Comparison of ENCODE assay signal across 16 cellular contexts in the genomic region with DNA sequence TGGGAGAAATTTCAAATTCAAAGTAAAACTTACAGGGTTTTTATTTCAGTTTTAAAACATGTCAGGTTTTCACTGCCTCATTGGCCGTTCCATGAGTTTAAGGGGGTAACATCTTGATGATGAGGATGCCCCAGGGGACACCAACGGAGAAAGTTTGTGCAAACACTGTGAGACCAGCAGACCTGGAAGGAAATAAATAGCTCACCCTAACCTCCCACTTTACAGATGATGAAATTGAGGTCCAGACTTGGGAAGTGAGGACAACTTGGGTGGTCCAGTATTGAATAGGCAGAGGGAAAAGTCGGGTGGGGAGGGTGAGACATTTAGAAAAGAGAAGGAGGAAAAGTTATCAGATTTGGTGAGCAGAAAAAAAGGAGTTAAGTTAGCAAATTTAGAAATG.
DNase-seq lines count a peak whose midpoint lies in the region; ATAC-seq, FAIRE-seq and TF ChIP-seq lines count a peak whose summit lies in the region.
"Had no signal": no experiment of that assay in that cellular context is flagged by ENCODE, and none has a peak within 500 bp of the region (broad histone marks: within the 10 kb centered on the region; RNA-seq: fewer than 3 reads in every experiment).

No MANE protein-coding gene starts in this region.

- H3K4me1 Mint-ChIP-seq in osteocyte (ENCODE audit: unreplicated experiment), result peaks cover 18% of the 10 kb centered on the region
- H3K4me1 Mint-ChIP-seq in activated naive CD8-positive, alpha-beta T cell treated with anti-CD3 and anti-CD28 coated beads, Interleukin-2, amount 50 U/mL, for 24 hours, result no peaks in the 10 kb centered on the region
- H3K4me1 Mint-ChIP-seq: CD4-positive, CD25-positive, alpha-beta regulatory T cell; GM23338 had no signal

- no peak for FAIRE-seq in GM12891 (lab: Jason Lieb, UNC)
- FAIRE-seq: GM18507 had no signal

- no peak overlapping the region for H3K27ac ChIP-seq in GM23248
- H3K27ac ChIP-seq in gastroesophageal sphincter, result no peak overlapping the region
- H3K27ac ChIP-seq: BLaER1 treated with 17β-estradiol and CSF1 and Interleukin-3, amounts not matched to agents 10 nM and 100 nM had no signal

- TF ChIP-seq POLR2A in gastroesophageal sphincter (IDR thresholded peaks at IDR 0.05) (no peak), GM12891 (IDR thresholded peaks at IDR 0.05; ENCODE audit: low read depth, low read length) (no peak)

- H3K4me3 Mint-ChIP-seq in osteocyte (ENCODE audit: unreplicated experiment), result no peak overlapping the region
- no peak overlapping the region for H3K4me3 Mint-ChIP-seq in activated naive CD8-positive, alpha-beta T cell treated with anti-CD3 and anti-CD28 coated beads, Interleukin-2, amount 50 U/mL, for 24 hours
- H3K4me3 Mint-ChIP-seq: GM23338 had no signal

- peak overlapping the region; percentile 8 for H3K27ac Mint-ChIP-seq in osteocyte (ENCODE audit: unreplicated experiment)
- no peak overlapping the region for H3K27ac Mint-ChIP-seq in activated naive CD8-positive, alpha-beta T cell treated with anti-CD3 and anti-CD28 coated beads, Interleukin-2, amount 50 U/mL, for 24 hours
- H3K27ac Mint-ChIP-seq: CD4-positive, CD25-positive, alpha-beta regulatory T cell; GM23338 had no signal

- H3K4me2 ChIP-seq in GM23248 (ENCODE audit: unreplicated experiment), result peak overlapping the region; percentile 28
- H3K4me2 ChIP-seq: BLaER1 treated with 17β-estradiol and CSF1 and Interleukin-3, amounts not matched to agents 10 nM and 100 nM; GM23338 had no signal

- H3K36me3 ChIP-seq in GM23248 (ENCODE audit: low read depth), result no peaks in the 10 kb centered on the region
- no peaks in the 10 kb centered on the region for H3K36me3 ChIP-seq in adipocyte (ENCODE audit: control insufficient read depth, insufficient read depth, low read length, severe bottlenecking)
- H3K36me3 ChIP-seq in gastroesophageal sphincter, result no peaks in the 10 kb centered on the region
- H3K36me3 ChIP-seq: BLaER1 treated with 17β-estradiol and CSF1 and Interleukin-3, amounts not matched to agents 10 nM and 100 nM had no signal

- no peaks in the 10 kb centered on the region for H4K20me1 ChIP-seq in GM23248 (ENCODE audit: insufficient read depth)
- H4K20me1 ChIP-seq: BLaER1 treated with 17β-estradiol and CSF1 and Interleukin-3, amounts not matched to agents 10 nM and 100 nM had no signal

- no peak overlapping the region; the same call in 1 of the 2 replicates for H3K9ac ChIP-seq in GM23248
- peak overlapping the region; percentile 77 for H3K9ac ChIP-seq in adipocyte (ENCODE audit: low read length)
- H3K9ac ChIP-seq: BLaER1 treated with 17β-estradiol and CSF1 and Interleukin-3, amounts not matched to agents 10 nM and 100 nM had no signal

- H3K4me1 ChIP-seq in GM23248 (ENCODE audit: insufficient read depth) (peaks cover 10% of the 10 kb centered on the region; the same call in 1 of the 2 replicates), adipocyte (ENCODE audit: control insufficient read depth, insufficient read depth, low read length) (peaks cover 28% of the 10 kb centered on the region), gastroesophageal sphincter (peaks cover 0 to 16% (median 0%) of the 10 kb centered on the region in 3 donors)
- H3K4me1 ChIP-seq: BLaER1 treated with 17β-estradiol and CSF1 and Interleukin-3, amounts not matched to agents 10 nM and 100 nM had no signal

- ATAC-seq in gastroesophageal sphincter, result peak; percentile 52
- ATAC-seq in activated naive CD8-positive, alpha-beta T cell treated with anti-CD3 and anti-CD28 coated beads, Interleukin-2, amount 50 U/mL, for 24 hours, result no peak
- ATAC-seq: GM23338 had no signal

- 21 to 30% methylated on average over 3 of the region's 3 CpGs for WGBS in GM23248 (ENCODE audit: low coverage in 1 of 2, low lambda C conversion rate in 2 of 2, missing lambda C conversion rate in 2 of 2), 2 experiments
- WGBS in gastroesophageal sphincter (ENCODE audit: low coverage in 1 of 2), 2 donors, result 36 to 46% methylated on average over 3 of the region's 3 CpGs

- H3F3A ChIP-seq in GM23248 (ENCODE audit: insufficient read depth), result peaks cover 10% of the 10 kb centered on the region

- no peak overlapping the region for H2AFZ ChIP-seq in GM23248

- H3K9me2 ChIP-seq in GM23248 (ENCODE audit: insufficient read depth), result no peaks in the 10 kb centered on the region

- peaks cover 2% of the 10 kb centered on the region for H3K27me3 Mint-ChIP-seq in osteocyte (ENCODE audit: unreplicated experiment)
- H3K27me3 Mint-ChIP-seq in activated naive CD8-positive, alpha-beta T cell treated with anti-CD3 and anti-CD28 coated beads, Interleukin-2, amount 50 U/mL, for 24 hours, result peaks cover 11% of the 10 kb centered on the region

- H3K27me3 ChIP-seq in GM23248 (replicated peaks; ENCODE audit: insufficient read depth), result no peaks in the 10 kb centered on the region
- no peaks in the 10 kb centered on the region for H3K27me3 ChIP-seq in adipocyte (replicated peaks; ENCODE audit: control insufficient read depth, insufficient read depth, low read length)
- no peaks in the 10 kb centered on the region for H3K27me3 ChIP-seq in gastroesophageal sphincter
- H3K27me3 ChIP-seq: BLaER1 treated with 17β-estradiol and CSF1 and Interleukin-3, amounts not matched to agents 10 nM and 100 nM had no signal

- H3K9me3 Mint-ChIP-seq in osteocyte (ENCODE audit: unreplicated experiment), result peaks cover 9% of the 10 kb centered on the region
- H3K9me3 Mint-ChIP-seq in activated naive CD8-positive, alpha-beta T cell treated with anti-CD3 and anti-CD28 coated beads, Interleukin-2, amount 50 U/mL, for 24 hours, result peaks cover 5% of the 10 kb centered on the region

- H3K4me3 ChIP-seq in GM23248, result no peak overlapping the region
- peak overlapping the region; percentile 56 for H3K4me3 ChIP-seq in adipocyte (ENCODE audit: low read length)
- H3K4me3 ChIP-seq in gastroesophageal sphincter, result no peak overlapping the region
- H3K4me3 ChIP-seq: BLaER1 treated with 17β-estradiol and CSF1 and Interleukin-3, amounts not matched to agents 10 nM and 100 nM; GM23338 had no signal

- TF ChIP-seq CTCF in gastroesophageal sphincter (IDR thresholded peaks at IDR 0.05) (no peak), osteocyte (IDR thresholded peaks at IDR 0.05) (no peak)

- in situ Hi-C loops in GM23248 (cut with MboI), result no loop called here

- DNase-seq in GM23248 (no peak), adipocyte (ENCODE audit: low read depth) (peak; percentile 33), osteocyte (ENCODE audit: extremely low spot score, unreplicated experiment) (peak; percentile 42), kidney glomerular epithelial cell (lab: John Stamatoyannopoulos, UW) (no peak), GM12891 (ENCODE audit: insufficient read length, low spot score) (no peak), COR-L47 (lab: John Stamatoyannopoulos, UW) (no peak)
- no peak for DNase-seq in activated naive CD8-positive, alpha-beta T cell treated with anti-CD3 and anti-CD28 coated beads, Interleukin-2, amount 50 U/mL, for 24 hours
- DNase-seq: 8988T; Calu3; CD4-positive, CD25-positive, alpha-beta regulatory T cell; DMS 273 treated with DMSO at 0.1 percent for 48 hours; H7 had no signal

- TF ChIP-seq EP300 in gastroesophageal sphincter (IDR thresholded peaks at IDR 0.05), result no peak

- no peaks in the 10 kb centered on the region for H3K9me3 ChIP-seq in GM23248 (ENCODE audit: low read depth)
- H3K9me3 ChIP-seq in adipocyte (ENCODE audit: control insufficient read depth, low read length), result peaks cover 4% of the 10 kb centered on the region
- no peaks in the 10 kb centered on the region for H3K9me3 ChIP-seq in gastroesophageal sphincter

- H3K79me2 ChIP-seq in GM23248 (ENCODE audit: insufficient read depth), result no peaks in the 10 kb centered on the region

- no peaks in the 10 kb centered on the region for H3K36me3 Mint-ChIP-seq in osteocyte (ENCODE audit: unreplicated experiment)
- no peaks in the 10 kb centered on the region for H3K36me3 Mint-ChIP-seq in activated naive CD8-positive, alpha-beta T cell treated with anti-CD3 and anti-CD28 coated beads, Interleukin-2, amount 50 U/mL, for 24 hours (ENCODE audit: low read depth)
- H3K36me3 Mint-ChIP-seq: CD4-positive, CD25-positive, alpha-beta regulatory T cell had no signal

TF ChIP-seq in GM12891, 5 proteins besides CTCF, POLR2A, EP300 and RAD21:
- TF ChIP-seq POLR2AphosphoS5 (IDR thresholded peaks at IDR 0.05; ENCODE audit: low read depth, low read length) (no peak), SPI1 (IDR thresholded peaks at IDR 0.05; ENCODE audit: low read depth, low read length) (no peak), PAX5 (IDR thresholded peaks at IDR 0.05; ENCODE audit: insufficient read depth, low read length, severe bottlenecking) (no peak), TAF1 (IDR thresholded peaks at IDR 0.05; ENCODE audit: low read depth, low read length) (no peak), POU2F2 (IDR thresholded peaks at IDR 0.05; ENCODE audit: low read depth, low read length) (no peak)

Comparison
In these comparisons a context has a peak if more than half of its experiments do, and no peak if none do; other contexts are left out.
1. DNase-seq: peak in adipocyte (single experiment) and osteocyte (single experiment); none in GM23248 (single experiment), kidney glomerular epithelial cell (single experiment), GM12891 (single experiment), activated naive CD8-positive, alpha-beta T cell treated with anti-CD3 and anti-CD28 coated beads, Interleukin-2, amount 50 U/mL, for 24 hours (single experiment) and COR-L47 (single experiment).